ENCODE assay signal across 1 cellular context in the genomic region with DNA sequence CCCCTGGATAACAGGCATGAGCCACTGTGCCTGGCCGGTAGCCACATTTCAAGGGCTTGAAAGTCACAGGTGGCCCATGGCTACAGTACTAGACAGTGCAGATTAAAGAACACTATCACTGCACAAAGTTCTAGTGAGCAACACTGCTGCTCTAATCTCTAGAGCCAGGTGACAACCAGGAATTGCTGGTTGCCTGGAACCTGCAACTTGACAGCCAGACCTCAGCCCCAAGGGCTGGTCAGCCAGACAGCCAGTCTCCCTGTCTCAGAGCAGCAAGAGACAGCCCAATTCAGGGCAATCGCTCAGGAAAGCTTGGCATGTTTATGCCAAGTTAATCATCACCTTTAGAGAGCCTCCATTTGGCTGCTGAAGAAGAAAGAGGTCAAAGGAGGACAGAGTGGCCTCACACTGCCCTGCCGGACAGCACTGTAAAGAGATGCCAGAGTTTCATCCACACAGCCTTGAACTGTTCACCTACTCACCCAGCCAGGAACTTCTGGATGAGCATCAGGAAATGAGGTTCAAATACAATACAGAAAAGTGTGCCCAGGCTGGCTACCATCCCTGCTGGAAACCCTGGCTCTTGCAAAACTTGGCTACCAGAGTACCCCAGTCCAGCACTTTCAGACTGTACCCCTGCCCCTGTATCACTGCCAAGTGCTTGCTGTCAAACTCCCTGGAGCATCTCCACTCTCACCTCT.
A peak's percentile ranks its signal among the peaks of the same experiment; 100 is the strongest.
TF ChIP-seq lines count a peak whose summit lies in the region.

No MANE protein-coding gene starts in this region.

TF ChIP-seq in HepG2, 621 proteins besides CTCF, POLR2A, EP300 and RAD21 (continued from another document and continues in another):
- TF ChIP-seq ZNF800 (CRISPR knock-in tag; IDR thresholded peaks at IDR 0.05) = 0 out of 2 replicates have a peak, but pooled peaks have one; percentile 29
- TF ChIP-seq SPEN (CRISPR knock-in tag; IDR thresholded peaks at IDR 0.05; ENCODE audit: low read depth) = peak; percentile 62; the same call in 1 of the 2 replicates
- peak; percentile 61 for TF ChIP-seq ZMYM4 (CRISPR knock-in tag; IDR thresholded peaks at IDR 0.05)
- TF ChIP-seq, protein P1, sequence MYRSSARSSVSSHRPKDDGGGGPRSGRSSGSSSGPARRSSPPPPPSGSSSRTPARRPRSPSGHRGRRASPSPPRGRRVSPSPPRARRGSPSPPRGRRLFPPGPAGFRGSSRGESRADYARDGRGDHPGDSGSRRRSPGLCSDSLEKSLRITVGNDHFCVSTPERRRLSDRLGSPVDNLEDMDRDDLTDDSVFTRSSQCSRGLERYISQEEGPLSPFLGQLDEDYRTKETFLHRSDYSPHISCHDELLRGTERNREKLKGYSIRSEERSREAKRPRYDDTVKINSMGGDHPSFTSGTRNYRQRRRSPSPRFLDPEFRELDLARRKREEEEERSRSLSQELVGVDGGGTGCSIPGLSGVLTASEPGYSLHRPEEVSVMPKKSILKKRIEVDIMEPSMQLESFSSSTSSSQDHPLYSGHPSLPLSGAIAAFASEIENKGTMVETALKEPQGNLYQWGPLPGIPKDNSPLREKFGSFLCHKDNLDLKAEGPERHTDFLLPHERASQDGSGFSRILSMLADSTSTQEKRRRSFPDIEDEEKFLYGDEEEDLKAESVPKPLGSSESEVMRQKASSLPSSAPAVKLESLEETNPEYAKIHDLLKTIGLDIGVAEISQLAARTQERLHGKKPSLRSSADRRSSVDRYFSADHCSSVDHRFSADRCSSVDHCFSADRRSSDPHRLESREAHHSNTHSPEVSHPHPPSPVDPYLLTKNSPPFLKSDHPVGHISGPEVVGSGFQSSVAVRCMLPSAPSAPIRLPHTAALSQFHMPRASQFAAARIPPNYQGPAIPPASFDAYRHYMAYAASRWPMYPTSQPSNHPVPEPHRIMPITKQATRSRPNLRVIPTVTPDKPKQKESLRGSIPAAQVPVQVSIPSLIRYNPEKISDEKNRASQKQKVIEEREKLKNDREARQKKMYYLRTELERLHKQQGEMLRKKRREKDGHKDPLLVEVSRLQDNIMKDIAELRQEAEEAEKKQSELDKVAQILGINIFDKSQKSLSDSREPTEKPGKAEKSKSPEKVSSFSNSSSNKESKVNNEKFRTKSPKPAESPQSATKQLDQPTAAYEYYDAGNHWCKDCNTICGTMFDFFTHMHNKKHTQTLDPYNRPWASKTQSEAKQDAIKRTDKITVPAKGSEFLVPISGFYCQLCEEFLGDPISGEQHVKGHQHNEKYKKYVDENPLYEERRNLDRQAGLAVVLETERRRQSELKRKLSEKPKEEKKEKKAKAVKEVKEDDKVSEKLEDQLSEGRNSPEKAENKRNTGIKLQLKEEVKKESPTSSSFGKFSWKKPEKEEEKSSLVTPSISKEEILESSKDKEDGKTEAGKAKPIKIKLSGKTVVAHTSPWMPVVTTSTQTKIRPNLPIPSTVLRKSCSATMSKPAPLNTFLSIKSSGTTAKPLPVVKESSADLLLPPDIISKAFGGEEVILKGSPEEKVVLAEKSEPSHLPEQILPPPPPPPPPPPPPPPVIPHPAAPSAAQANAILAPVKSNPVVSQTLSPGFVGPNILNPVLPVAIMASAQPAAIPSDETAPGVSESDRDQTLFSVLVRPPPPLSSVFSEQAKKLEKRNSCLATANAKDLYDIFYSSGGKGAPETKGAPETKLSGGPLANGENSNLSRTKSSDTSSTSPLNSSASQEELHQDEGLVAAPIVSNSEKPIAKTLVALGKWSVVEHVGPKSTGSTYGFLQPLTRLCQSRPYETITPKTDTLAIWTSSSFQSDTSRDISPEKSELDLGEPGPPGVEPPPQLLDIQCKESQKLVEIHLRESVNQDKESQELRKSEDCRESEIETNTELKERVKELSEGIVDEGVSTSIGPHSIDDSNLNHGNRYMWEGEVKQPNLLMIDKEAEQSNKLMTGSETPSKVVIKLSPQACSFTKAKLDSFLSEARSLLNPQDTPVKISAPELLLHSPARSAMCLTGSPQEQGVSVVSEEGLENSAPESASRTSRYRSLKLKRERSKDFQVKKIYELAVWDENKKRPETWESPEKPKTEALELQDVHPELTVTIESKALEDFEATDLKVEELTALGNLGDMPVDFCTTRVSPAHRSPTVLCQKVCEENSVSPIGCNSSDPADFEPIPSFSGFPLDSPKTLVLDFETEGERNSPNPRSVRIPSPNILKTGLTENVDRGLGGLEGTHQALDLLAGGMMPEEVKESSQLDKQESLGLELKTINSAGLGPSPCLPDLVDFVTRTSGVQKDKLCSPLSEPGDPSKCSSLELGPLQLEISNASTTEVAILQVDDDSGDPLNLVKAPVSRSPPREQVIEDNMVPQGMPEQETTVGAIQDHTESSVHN (CRISPR knock-in tag; IDR thresholded peaks at IDR 0.05) = no peak
- peak; percentile 97 for TF ChIP-seq HIC2 (CRISPR knock-in tag; IDR thresholded peaks at IDR 0.05; ENCODE audit: low read depth)
- peak; percentile 98 for TF ChIP-seq BCL6 (CRISPR knock-in tag; IDR thresholded peaks at IDR 0.05)
- TF ChIP-seq, protein P2, sequence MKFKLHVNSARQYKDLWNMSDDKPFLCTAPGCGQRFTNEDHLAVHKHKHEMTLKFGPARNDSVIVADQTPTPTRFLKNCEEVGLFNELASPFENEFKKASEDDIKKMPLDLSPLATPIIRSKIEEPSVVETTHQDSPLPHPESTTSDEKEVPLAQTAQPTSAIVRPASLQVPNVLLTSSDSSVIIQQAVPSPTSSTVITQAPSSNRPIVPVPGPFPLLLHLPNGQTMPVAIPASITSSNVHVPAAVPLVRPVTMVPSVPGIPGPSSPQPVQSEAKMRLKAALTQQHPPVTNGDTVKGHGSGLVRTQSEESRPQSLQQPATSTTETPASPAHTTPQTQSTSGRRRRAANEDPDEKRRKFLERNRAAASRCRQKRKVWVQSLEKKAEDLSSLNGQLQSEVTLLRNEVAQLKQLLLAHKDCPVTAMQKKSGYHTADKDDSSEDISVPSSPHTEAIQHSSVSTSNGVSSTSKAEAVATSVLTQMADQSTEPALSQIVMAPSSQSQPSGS (CRISPR knock-in tag; IDR thresholded peaks at IDR 0.05) = peak; percentile 62
- TF ChIP-seq SAP130 (CRISPR knock-in tag; IDR thresholded peaks at IDR 0.05; ENCODE audit: low read depth) = peak; percentile 88
- no peak for TF ChIP-seq ARNTL (CRISPR knock-in tag; IDR thresholded peaks at IDR 0.05)
- TF ChIP-seq, protein P3, sequence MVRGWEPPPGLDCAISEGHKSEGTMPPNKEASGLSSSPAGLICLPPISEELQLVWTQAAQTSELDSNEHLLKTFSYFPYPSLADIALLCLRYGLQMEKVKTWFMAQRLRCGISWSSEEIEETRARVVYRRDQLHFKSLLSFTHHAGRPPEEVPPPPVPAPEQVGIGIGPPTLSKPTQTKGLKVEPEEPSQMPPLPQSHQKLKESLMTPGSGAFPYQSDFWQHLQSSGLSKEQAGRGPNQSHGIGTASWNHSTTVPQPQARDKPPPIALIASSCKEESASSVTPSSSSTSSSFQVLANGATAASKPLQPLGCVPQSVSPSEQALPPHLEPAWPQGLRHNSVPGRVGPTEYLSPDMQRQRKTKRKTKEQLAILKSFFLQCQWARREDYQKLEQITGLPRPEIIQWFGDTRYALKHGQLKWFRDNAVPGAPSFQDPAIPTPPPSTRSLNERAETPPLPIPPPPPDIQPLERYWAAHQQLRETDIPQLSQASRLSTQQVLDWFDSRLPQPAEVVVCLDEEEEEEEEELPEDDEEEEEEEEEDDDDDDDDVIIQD (CRISPR knock-in tag; IDR thresholded peaks at IDR 0.05; ENCODE audit: low read depth) = peak; percentile 59
- TF ChIP-seq CREM (IDR thresholded peaks at IDR 0.05) = peak; percentile 71
- TF ChIP-seq CREM (CRISPR knock-in tag; IDR thresholded peaks at IDR 0.05) = no peak
- TF ChIP-seq MBNL3 (CRISPR knock-in tag; conservative IDR thresholded peaks at IDR 0.05) = no peak
- TF ChIP-seq STAG1 (CRISPR knock-in tag; IDR thresholded peaks at IDR 0.05) = peak; percentile 15; the same call in 1 of the 2 replicates
- TF ChIP-seq NFIC (IDR thresholded peaks at IDR 0.05; ENCODE audit: low read length) = peak; percentile 70; the same call in 1 of the 2 replicates
- TF ChIP-seq SMARCE1 (IDR thresholded peaks at IDR 0.05; ENCODE audit: borderline replicate concordance) = no peak
- TF ChIP-seq, protein P4, sequence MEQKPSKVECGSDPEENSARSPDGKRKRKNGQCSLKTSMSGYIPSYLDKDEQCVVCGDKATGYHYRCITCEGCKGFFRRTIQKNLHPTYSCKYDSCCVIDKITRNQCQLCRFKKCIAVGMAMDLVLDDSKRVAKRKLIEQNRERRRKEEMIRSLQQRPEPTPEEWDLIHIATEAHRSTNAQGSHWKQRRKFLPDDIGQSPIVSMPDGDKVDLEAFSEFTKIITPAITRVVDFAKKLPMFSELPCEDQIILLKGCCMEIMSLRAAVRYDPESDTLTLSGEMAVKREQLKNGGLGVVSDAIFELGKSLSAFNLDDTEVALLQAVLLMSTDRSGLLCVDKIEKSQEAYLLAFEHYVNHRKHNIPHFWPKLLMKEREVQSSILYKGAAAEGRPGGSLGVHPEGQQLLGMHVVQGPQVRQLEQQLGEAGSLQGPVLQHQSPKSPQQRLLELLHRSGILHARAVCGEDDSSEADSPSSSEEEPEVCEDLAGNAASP (CRISPR knock-in tag; IDR thresholded peaks at IDR 0.05; ENCODE audit: borderline replicate concordance) = peak; percentile 100
- TF ChIP-seq TEAD3 (CRISPR knock-in tag; optimal IDR thresholded peaks at IDR 0.05; ENCODE audit: borderline replicate concordance) = peak; percentile 92
- TF ChIP-seq NR2F2 (IDR thresholded peaks at IDR 0.05; ENCODE audit: borderline replicate concordance, low read depth) = peak; percentile 87
- no peak for TF ChIP-seq ZNF605 (CRISPR knock-in tag; IDR thresholded peaks at IDR 0.05)
- peak; percentile 86 for TF ChIP-seq ISL2 (CRISPR knock-in tag; IDR thresholded peaks at IDR 0.05)
- TF ChIP-seq ZNF362 (CRISPR knock-in tag; IDR thresholded peaks at IDR 0.05; ENCODE audit: borderline replicate concordance) = peak; percentile 60; the same call in 1 of the 2 replicates
- TF ChIP-seq, protein P5, sequence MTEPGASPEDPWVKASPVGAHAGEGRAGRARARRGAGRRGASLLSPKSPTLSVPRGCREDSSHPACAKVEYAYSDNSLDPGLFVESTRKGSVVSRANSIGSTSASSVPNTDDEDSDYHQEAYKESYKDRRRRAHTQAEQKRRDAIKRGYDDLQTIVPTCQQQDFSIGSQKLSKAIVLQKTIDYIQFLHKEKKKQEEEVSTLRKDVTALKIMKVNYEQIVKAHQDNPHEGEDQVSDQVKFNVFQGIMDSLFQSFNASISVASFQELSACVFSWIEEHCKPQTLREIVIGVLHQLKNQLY (CRISPR knock-in tag; IDR thresholded peaks at IDR 0.05) = peak; percentile 63
- peak; percentile 68; the same call in 1 of the 2 replicates for TF ChIP-seq KDM4B (CRISPR knock-in tag; IDR thresholded peaks at IDR 0.05)
- peak; percentile 94 for TF ChIP-seq NCOA2 (CRISPR knock-in tag; IDR thresholded peaks at IDR 0.05)
- no peak for TF ChIP-seq ZNF34 (CRISPR knock-in tag; IDR thresholded peaks at IDR 0.05; ENCODE audit: borderline replicate concordance)
- TF ChIP-seq KDM5A (IDR thresholded peaks at IDR 0.05; ENCODE audit: borderline replicate concordance, low read length) = no peak
- TF ChIP-seq RBFOX2 (IDR thresholded peaks at IDR 0.05; ENCODE audit: low read depth, low read length) = 0 out of 2 replicates have a peak, but pooled peaks have one; percentile 35
- TF ChIP-seq, protein P6, sequence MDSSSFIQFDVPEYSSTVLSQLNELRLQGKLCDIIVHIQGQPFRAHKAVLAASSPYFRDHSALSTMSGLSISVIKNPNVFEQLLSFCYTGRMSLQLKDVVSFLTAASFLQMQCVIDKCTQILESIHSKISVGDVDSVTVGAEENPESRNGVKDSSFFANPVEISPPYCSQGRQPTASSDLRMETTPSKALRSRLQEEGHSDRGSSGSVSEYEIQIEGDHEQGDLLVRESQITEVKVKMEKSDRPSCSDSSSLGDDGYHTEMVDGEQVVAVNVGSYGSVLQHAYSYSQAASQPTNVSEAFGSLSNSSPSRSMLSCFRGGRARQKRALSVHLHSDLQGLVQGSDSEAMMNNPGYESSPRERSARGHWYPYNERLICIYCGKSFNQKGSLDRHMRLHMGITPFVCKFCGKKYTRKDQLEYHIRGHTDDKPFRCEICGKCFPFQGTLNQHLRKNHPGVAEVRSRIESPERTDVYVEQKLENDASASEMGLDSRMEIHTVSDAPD (CRISPR knock-in tag; IDR thresholded peaks at IDR 0.05) = peak; percentile 81; the same call in 1 of the 2 replicates
